1 cellular context compared by ENCODE assay signal in the genomic region with DNA sequence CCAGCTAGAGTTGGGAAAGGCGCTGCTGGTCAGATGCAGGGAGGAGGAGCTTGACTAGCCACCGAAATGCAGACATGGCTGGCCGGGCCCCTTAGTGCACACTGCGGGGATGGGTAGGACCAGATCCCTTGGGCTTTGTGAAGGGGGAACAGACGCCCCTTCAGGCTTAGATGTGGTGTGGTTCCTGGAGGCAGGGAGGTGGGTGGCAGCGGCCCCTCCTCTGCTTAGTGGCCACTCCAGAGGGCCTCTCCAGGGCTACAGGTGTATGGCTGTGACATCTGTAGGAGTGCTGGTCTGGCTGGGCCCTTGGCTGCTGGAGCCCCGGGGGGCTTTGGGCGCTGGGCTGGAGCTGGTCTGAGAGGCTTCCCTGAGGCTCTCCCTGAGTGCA.
TF ChIP-seq lines count a peak whose summit lies in the region.

No MANE protein-coding gene starts in this region.

TF ChIP-seq in GM12878, 131 proteins besides CTCF, POLR2A, EP300 and RAD21:
- TF ChIP-seq PAX5 (IDR thresholded peaks at IDR 0.05; ENCODE audit: borderline replicate concordance, low read depth, low read length) (no peak), POLR2AphosphoS5 (IDR thresholded peaks at IDR 0.05; ENCODE audit: low read length) (peak; percentile 32; the same call in 1 of the 2 replicates)
